Comparison of ENCODE assay signal across 8 cellular contexts in genomic region chr3:86969500-86970189, GRCh38. TPM values are rescaled to one million over a fixed set of nuclear protein-coding genes. Genes with fewer than 3 reads are reported as not detected.
DNase-seq lines count a peak whose midpoint lies in the region; ATAC-seq and TF ChIP-seq lines count a peak whose summit lies in the region.

No MANE protein-coding gene starts in this region.

- TF ChIP-seq POLR2A in gastroesophageal sphincter (IDR thresholded peaks at IDR 0.05) (no peak), transverse colon (IDR thresholded peaks at IDR 0.05) (no peak)

- H3K9me3 ChIP-seq in A673 (ENCODE audit: low read depth, low read length, poor library complexity, severe bottlenecking) (no peaks in the 10 kb centered on the region), RWPE2 (ENCODE audit: severe bottlenecking) (no peaks in the 10 kb centered on the region), gastroesophageal sphincter (no peaks in the 10 kb centered on the region), transverse colon (no peaks in the 10 kb centered on the region)
- no peaks in the 10 kb centered on the region for H3K9me3 ChIP-seq in naive thymus-derived CD4-positive, alpha-beta T cell (ENCODE audit: control insufficient read depth in 2 of 3, low read length in 3 of 3)

- peak; percentile 76 for ATAC-seq in HG03025 (IDR thresholded peaks at IDR 0.05; ENCODE audit: low FRiP score, unreplicated experiment)
- 0 out of 3 replicates have a peak, but pooled peaks have one; percentile 29 for ATAC-seq in RWPE2 (ENCODE audit: low read depth)
- no peak for ATAC-seq in gastroesophageal sphincter
- ATAC-seq in naive thymus-derived CD4-positive, alpha-beta T cell: no peak
- no peak for ATAC-seq in GM18909 (IDR thresholded peaks at IDR 0.05; ENCODE audit: poor library complexity, unreplicated experiment)

- WGBS in gastroesophageal sphincter (ENCODE audit: low coverage in 1 of 2), 2 donors: 65 to 79% methylated on average over 5 to 6 of the region's 6 CpGs
- WGBS in transverse colon (ENCODE audit: low coverage in 1 of 2), 2 donors: 65 to 66% methylated on average over 6 of the region's 6 CpGs

- H3K27ac Mint-ChIP-seq in naive thymus-derived CD4-positive, alpha-beta T cell: no peak overlapping the region

- H3K36me3 Mint-ChIP-seq in naive thymus-derived CD4-positive, alpha-beta T cell: no peaks in the 10 kb centered on the region

- H3K4me3 Mint-ChIP-seq in naive thymus-derived CD4-positive, alpha-beta T cell: no peak overlapping the region

- POLR2A ChIA-PET in A673 (lab: Charles Lee; ENCODE audit: low non-redundant PET): no interaction called here
- POLR2A ChIA-PET in naive thymus-derived CD4-positive, alpha-beta T cell (lab: Charles Lee): no interaction called here

- H3K9me3 Mint-ChIP-seq in naive thymus-derived CD4-positive, alpha-beta T cell: peaks cover 0 to 9% (median 0%) of the 10 kb centered on the region in 11 donors

- H3K4me3 ChIP-seq in A673 (ENCODE audit: low read depth, low read length, poor library complexity, severe bottlenecking) (no peak overlapping the region), RWPE2 (ENCODE audit: severe bottlenecking) (no peak overlapping the region), gastroesophageal sphincter (no peak overlapping the region), transverse colon (no peak overlapping the region)
- no peak overlapping the region for H3K4me3 ChIP-seq in naive thymus-derived CD4-positive, alpha-beta T cell (ENCODE audit: low read length)

- TF ChIP-seq CTCF in A673 (conservative IDR thresholded peaks at IDR 0.05; ENCODE audit: low read depth, low read length): peak; percentile 93
- peak; percentile 80 for TF ChIP-seq CTCF in GM10266 (IDR thresholded peaks at IDR 0.05; ENCODE audit: control insufficient read depth, insufficient read depth, low read depth, missing control alignments)
- TF ChIP-seq CTCF in RWPE2 (IDR thresholded peaks at IDR 0.05; ENCODE audit: poor library complexity, severe bottlenecking): peak; percentile 63
- TF ChIP-seq CTCF in gastroesophageal sphincter (IDR thresholded peaks at IDR 0.05): peak; percentile 12 to 56 (median 30)
- peak; percentile 37 to 61 (median 55) for TF ChIP-seq CTCF in transverse colon (IDR thresholded peaks at IDR 0.05)

- no peaks in the 10 kb centered on the region for H3K27me3 Mint-ChIP-seq in naive thymus-derived CD4-positive, alpha-beta T cell

- CTCF ChIA-PET in A673 (lab: Charles Lee): interaction anchor here (0.6 kb wide), 1 partner anchor 229 kb away, joined by 4 read pairs; no protein-coding TSS in a partner anchor
- CTCF ChIA-PET in naive thymus-derived CD4-positive, alpha-beta T cell (lab: Charles Lee): no interaction called here

- intact Hi-C loops in A673 (cut with micrococcal nuclease; ENCODE audit: unreplicated experiment): loop anchor here (2.0 to 10.0 kb wide), 4 partner anchors 113 to 1035 kb away; no protein-coding TSS in a partner anchor
- intact Hi-C loops in transverse colon (cut with DNase I; ENCODE audit: low total_unique reads): loop anchor here (10.0 kb wide), 1 partner anchor 1195 kb away; no protein-coding TSS in a partner anchor
- intact Hi-C loops in naive thymus-derived CD4-positive, alpha-beta T cell (cut with micrococcal nuclease): loop anchor here (1.0 to 5.0 kb wide), 3 partner anchors 113 to 199 kb away; no protein-coding TSS in a partner anchor

- H3K4me1 Mint-ChIP-seq in naive thymus-derived CD4-positive, alpha-beta T cell: no peaks in the 10 kb centered on the region

- H3K27ac ChIP-seq in A673 (ENCODE audit: low read depth, low read length, poor library complexity, severe bottlenecking) (no peak overlapping the region), RWPE2 (ENCODE audit: poor library complexity, severe bottlenecking) (no peak overlapping the region), gastroesophageal sphincter (no peak overlapping the region), transverse colon (no peak overlapping the region)
- no peak overlapping the region for H3K27ac ChIP-seq in naive thymus-derived CD4-positive, alpha-beta T cell (ENCODE audit: low read depth, low read length)

- DNase-seq in A673 (ENCODE audit: low spot score) (peak; percentile 83), GM10266 (ENCODE audit: extremely low spot score) (peak; percentile 44), RWPE2 (ENCODE audit: low spot score) (no peak), transverse colon (no peak)
- DNase-seq in naive thymus-derived CD4-positive, alpha-beta T cell: no peak

- H3K36me3 ChIP-seq in A673 (ENCODE audit: insufficient read depth, low read length, poor library complexity, severe bottlenecking): no peaks in the 10 kb centered on the region
- no peaks in the 10 kb centered on the region for H3K36me3 ChIP-seq in RWPE2 (ENCODE audit: low read depth)
- peaks cover 0 to 24% of the 10 kb centered on the region in 2 donors for H3K36me3 ChIP-seq in gastroesophageal sphincter
- no peaks in the 10 kb centered on the region for H3K36me3 ChIP-seq in transverse colon
- no peaks in the 10 kb centered on the region for H3K36me3 ChIP-seq in naive thymus-derived CD4-positive, alpha-beta T cell (ENCODE audit: control insufficient read depth in 2 of 3, insufficient read depth in 3 of 3, low read length in 3 of 3)

- TF ChIP-seq EP300 in gastroesophageal sphincter (IDR thresholded peaks at IDR 0.05): no peak
- no peak for TF ChIP-seq EP300 in transverse colon (IDR thresholded peaks at IDR 0.05; ENCODE audit: low read depth)

- in situ Hi-C loops in transverse colon (cut with MboI; ENCODE audit: low pct_ligation_motif_present in 1 of 4, low pct_unique_long_range_greater_than_20kb in 1 of 4, low sequenced_read_pairs in 3 of 4): loop anchor here in 1 of 4 donors (10.0 kb wide), 1 partner anchor 115 kb away; no protein-coding TSS in a partner anchor

- peaks cover 15% of the 10 kb centered on the region for H3K4me1 ChIP-seq in A673 (ENCODE audit: insufficient read depth, low read length, poor library complexity, severe bottlenecking)
- peaks cover 8% of the 10 kb centered on the region for H3K4me1 ChIP-seq in RWPE2 (ENCODE audit: insufficient read depth, poor library complexity, severe bottlenecking)
- H3K4me1 ChIP-seq in gastroesophageal sphincter: no peaks in the 10 kb centered on the region
- H3K4me1 ChIP-seq in transverse colon: no peaks in the 10 kb centered on the region
- no peaks in the 10 kb centered on the region for H3K4me1 ChIP-seq in naive thymus-derived CD4-positive, alpha-beta T cell (ENCODE audit: control insufficient read depth in 2 of 2, insufficient read depth in 2 of 2, low read length in 2 of 2)

- no peaks in the 10 kb centered on the region for H3K27me3 ChIP-seq in A673 (replicated peaks; ENCODE audit: insufficient read depth, low read depth, low read length, poor library complexity)
- H3K27me3 ChIP-seq in RWPE2 (ENCODE audit: insufficient read depth, poor library complexity, severe bottlenecking): no peaks in the 10 kb centered on the region
- H3K27me3 ChIP-seq in gastroesophageal sphincter: no peaks in the 10 kb centered on the region
- H3K27me3 ChIP-seq in transverse colon: no peaks in the 10 kb centered on the region
- no peaks in the 10 kb centered on the region for H3K27me3 ChIP-seq in naive thymus-derived CD4-positive, alpha-beta T cell (ENCODE audit: control insufficient read depth in 2 of 2, insufficient read depth in 2 of 2, low read length in 2 of 2)

- BruUV-seq in A673 (replicated peaks; lab: Mats Ljungman, UMichigan): no TSS peak

RNA-seq across cellular contexts. Expression of gene VGLL3, which starts 21.3 kb away (rescaled TPM):
- total RNA-seq in A673 (2021): 20.7 and 26.8 TPM in 2 replicates
- 10 to 100 TPM; 12.5 to 43.3 (median 32.1) TPM for total RNA-seq in gastroesophageal sphincter
- 100 to 1,000 TPM in 1 of 4 donors, 1 to 10 TPM in 3; 3.8 to 138 (median 8.0) TPM for total RNA-seq in transverse colon
- total RNA-seq in naive thymus-derived CD4-positive, alpha-beta T cell: under 1 TPM in 2 of 5 experiments, not detected in 3; 0.03 to 0.07 TPM
- not detected for polyA plus RNA-seq in naive thymus-derived CD4-positive, alpha-beta T cell

Comparison
In these comparisons a context has a peak if more than half of its experiments do, and no peak if none do; other contexts are left out.
1. DNase-seq: peak in A673 (single experiment) and GM10266 (single experiment); none in RWPE2 (single experiment), transverse colon (single experiment) and naive thymus-derived CD4-positive, alpha-beta T cell (0 of 9).
2. CTCF ChIP-seq: peak in every context shown above with its lines; median percentile 93 in A673; 80 in GM10266; 63 in RWPE2; 55 in transverse colon; 30 in gastroesophageal sphincter.
3. ATAC-seq: peak in HG03025 (single experiment) and RWPE2 (single experiment); none in gastroesophageal sphincter (single experiment), naive thymus-derived CD4-positive, alpha-beta T cell (single experiment) and GM18909 (single experiment).
4. RNA of gene VGLL3, which starts 21.3 kb away (total RNA-seq): 12.5 to 43.3 TPM in gastroesophageal sphincter, 20.7 to 26.8 TPM in A673 and 3.8 to 138 TPM in transverse colon; 0.03 to 0.07 TPM in naive thymus-derived CD4-positive, alpha-beta T cell; every median in the first group is over 4 times any median in the second.